Comparison of ENCODE assay signal across 11 cellular contexts in the genomic region with DNA sequence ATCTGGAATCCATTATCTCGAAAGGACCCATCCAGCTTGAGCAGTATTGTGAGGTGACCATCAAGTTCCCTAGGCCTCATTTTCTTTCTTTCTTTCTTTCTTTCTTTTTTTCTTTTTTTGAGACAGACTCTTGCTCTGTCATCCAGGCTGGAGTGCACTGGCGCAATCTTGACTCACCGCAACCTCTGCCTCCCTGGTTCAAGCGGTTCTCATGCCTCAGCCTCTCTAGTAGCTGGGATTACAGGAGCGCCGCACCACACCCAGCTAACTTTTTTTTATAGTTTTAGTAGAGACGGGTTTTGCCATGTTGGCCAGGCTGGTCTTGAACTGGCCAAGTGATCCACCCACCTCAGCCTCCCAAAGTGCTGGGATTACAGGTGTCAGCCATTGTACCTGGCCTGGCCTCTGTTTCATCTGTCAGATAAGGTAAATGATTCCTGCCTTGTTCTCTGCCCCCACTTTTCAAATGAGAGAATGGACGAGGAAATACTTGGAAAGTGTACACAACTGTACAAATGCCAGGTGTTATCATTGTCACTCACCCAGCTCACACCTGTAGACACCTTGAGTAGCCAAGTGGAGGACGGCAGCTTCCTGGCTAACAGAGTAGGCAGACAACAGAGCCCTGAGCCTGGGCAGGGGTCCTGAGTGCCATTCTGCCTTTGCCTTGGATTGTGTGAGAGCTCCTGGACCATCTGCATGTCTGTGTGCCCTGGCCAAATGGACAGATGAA. TPM values are rescaled to one million over a fixed set of nuclear protein-coding genes. Genes with fewer than 3 reads are reported as not detected.
DNase-seq lines count a peak whose midpoint lies in the region; ATAC-seq, FAIRE-seq and TF ChIP-seq lines count a peak whose summit lies in the region.
"Had no signal": no experiment of that assay in that cellular context is flagged by ENCODE, and none has a peak within 500 bp of the region (broad histone marks: within the 10 kb centered on the region; RNA-seq: fewer than 3 reads in every experiment).

No MANE protein-coding gene starts in this region.

- H4K20me1 ChIP-seq in GM23338 (replicated peaks; ENCODE audit: insufficient read depth) = peaks cover 2% of the 10 kb centered on the region; the same call in 1 of the 2 replicates

- H3K36me3 ChIP-seq in GM23338 (ENCODE audit: insufficient read depth) = 0 out of 2 replicates have a peak, but pooled peaks cover 9% of the 10 kb centered on the region

- peak overlapping the region; percentile 93 for H3K27ac Mint-ChIP-seq in GM23338
- peak overlapping the region; percentile 93 for H3K27ac Mint-ChIP-seq in WTC11
- H3K27ac Mint-ChIP-seq in stimulated activated memory B cell treated with anti-CD40 and anti-IgM and Interleukin-4, amounts not matched to agents 10 μg/mL and 1 μg/mL and 100 μg/mL, for 72 hours = peak overlapping the region; percentile 8

- CTCF ChIA-PET in WTC11 (lab: Charles Lee) = interaction anchor here (1.0 to 3.5 kb wide), 10 partner anchors 11 to 60 kb away, joined by 3 to 13 read pairs (median 6); no protein-coding TSS in a partner anchor

- WGBS in right cardiac atrium = 86% methylated on average over 9 of the region's 9 CpGs

- POLR2A ChIA-PET in WTC11 (lab: Charles Lee) = interaction anchor here (1.3 kb wide), 1 partner anchor 58 kb away, joined by 3 read pairs; no protein-coding TSS in a partner anchor

- no peak for TF ChIP-seq CTCF in GM23338 (conservative IDR thresholded peaks at IDR 0.05; ENCODE audit: low read depth in 2 of 2)
- no peak for TF ChIP-seq CTCF in WTC11 (IDR thresholded peaks at IDR 0.05)

- H3K27me3 ChIP-seq in GM23338 (ENCODE audit: insufficient read depth) = no peaks in the 10 kb centered on the region
- no peaks in the 10 kb centered on the region for H3K27me3 ChIP-seq in right cardiac atrium (ENCODE audit: control insufficient read depth, insufficient read depth)

- no peaks in the 10 kb centered on the region for H3K9me2 ChIP-seq in GM23338 (ENCODE audit: insufficient read depth)

- H3K9me3 ChIP-seq in right cardiac atrium (ENCODE audit: control insufficient read depth, low read length) = no peaks in the 10 kb centered on the region

- ATAC-seq in GM23338 (no peak), WTC11 (no peak), right cardiac atrium (no peak), GM19455 (IDR thresholded peaks at IDR 0.05; ENCODE audit: unreplicated experiment) (no peak), HG03432 (IDR thresholded peaks at IDR 0.05; ENCODE audit: unreplicated experiment) (no peak)
- ATAC-seq in stimulated activated memory B cell treated with anti-CD40 and anti-IgM and Interleukin-4, amounts not matched to agents 10 μg/mL and 1 μg/mL and 100 μg/mL, for 72 hours = no peak

- H3K4me2 ChIP-seq in GM23338 = peak overlapping the region; percentile 63
- H3K4me2 ChIP-seq: KMS-11 had no signal

- H3K4me3 Mint-ChIP-seq in GM23338 = no peak overlapping the region; the same call in 2 of the 3 replicates
- no peak overlapping the region for H3K4me3 Mint-ChIP-seq in WTC11
- H3K4me3 Mint-ChIP-seq in stimulated activated memory B cell treated with anti-CD40 and anti-IgM and Interleukin-4, amounts not matched to agents 10 μg/mL and 1 μg/mL and 100 μg/mL, for 72 hours = no peak overlapping the region

- H3K36me3 Mint-ChIP-seq in GM23338 (ENCODE audit: low read depth) (peaks cover 37% of the 10 kb centered on the region), WTC11 (peaks cover 4% of the 10 kb centered on the region; the same call in 1 of the 2 replicates)
- peaks cover 19% of the 10 kb centered on the region for H3K36me3 Mint-ChIP-seq in stimulated activated memory B cell treated with anti-CD40 and anti-IgM and Interleukin-4, amounts not matched to agents 10 μg/mL and 1 μg/mL and 100 μg/mL, for 72 hours

- intact Hi-C loops in right cardiac atrium (cut with DNase I) = loop anchor here in 1 of 4 donors (5.0 kb wide), 1 partner anchor 45 kb away; no protein-coding TSS in a partner anchor

- peaks cover 11% of the 10 kb centered on the region for H3F3A ChIP-seq in GM23338 (replicated peaks; ENCODE audit: low read depth)

- H3K79me2 ChIP-seq in GM23338 (replicated peaks; ENCODE audit: insufficient read depth) = peaks cover 91% of the 10 kb centered on the region

- FAIRE-seq in frontal cortex (lab: Jason Lieb, UNC) = no peak
- FAIRE-seq: GM19239 had no signal

- H3K4me1 Mint-ChIP-seq in GM23338 = peaks cover 87% of the 10 kb centered on the region
- H3K4me1 Mint-ChIP-seq in WTC11 = peaks cover 99% of the 10 kb centered on the region
- peaks cover 71% of the 10 kb centered on the region for H3K4me1 Mint-ChIP-seq in stimulated activated memory B cell treated with anti-CD40 and anti-IgM and Interleukin-4, amounts not matched to agents 10 μg/mL and 1 μg/mL and 100 μg/mL, for 72 hours

- DNase-seq in GM23338 (ENCODE audit: low spot score) (no peak), WTC11 (ENCODE audit: low spot score) (no peak), right cardiac atrium (no peak), frontal cortex (ENCODE audit: low spot score in 2 of 2) (no peak)
- DNase-seq in stimulated activated CD4-positive, alpha-beta T cell treated with anti-CD3 and anti-CD28 coated beads, Interleukin-12 subunit alpha, Interleukin-12 subunit beta, amount 100 ng/mL, for 4 hours = no peak
- DNase-seq: stimulated activated CD4-positive, alpha-beta T cell treated with anti-CD3 and anti-CD28 coated beads, Interleukin-4, amount 100 ng/mL, for 24 hours had no signal

- H3K4me1 ChIP-seq in GM23338 (ENCODE audit: insufficient read depth) = peaks cover 85% of the 10 kb centered on the region
- peaks cover 46% of the 10 kb centered on the region for H3K4me1 ChIP-seq in right cardiac atrium (ENCODE audit: control insufficient read depth, insufficient read depth, low read length)

- H3K27me3 Mint-ChIP-seq in GM23338 (ENCODE audit: insufficient read depth, low read depth, poor library complexity) (peaks cover 17% of the 10 kb centered on the region), WTC11 (ENCODE audit: low read depth) (no peaks in the 10 kb centered on the region)
- H3K27me3 Mint-ChIP-seq in stimulated activated memory B cell treated with anti-CD40 and anti-IgM and Interleukin-4, amounts not matched to agents 10 μg/mL and 1 μg/mL and 100 μg/mL, for 72 hours = no peaks in the 10 kb centered on the region

- peak overlapping the region; percentile 93 for H3K27ac ChIP-seq in GM23338 (ENCODE audit: low read depth)
- peak overlapping the region; percentile 97 for H3K27ac ChIP-seq in right cardiac atrium (ENCODE audit: low read length)
- H3K27ac ChIP-seq: KMS-11 had no signal

- H2AFZ ChIP-seq in GM23338 = no peak overlapping the region

- H3K9me3 Mint-ChIP-seq in GM23338 (no peaks in the 10 kb centered on the region), WTC11 (no peaks in the 10 kb centered on the region)
- no peaks in the 10 kb centered on the region for H3K9me3 Mint-ChIP-seq in stimulated activated memory B cell treated with anti-CD40 and anti-IgM and Interleukin-4, amounts not matched to agents 10 μg/mL and 1 μg/mL and 100 μg/mL, for 72 hours

- H3K4me3 ChIP-seq in GM23338 = no peak overlapping the region
- no peak overlapping the region for H3K4me3 ChIP-seq in right cardiac atrium (ENCODE audit: low read length)

TF ChIP-seq in GM23338, 12 proteins besides CTCF, POLR2A, EP300 and RAD21 (continues in another document):
- no peak for TF ChIP-seq POLR2AphosphoS5 (IDR thresholded peaks at IDR 0.05; ENCODE audit: low read depth)

TF ChIP-seq in WTC11, 78 proteins besides CTCF, POLR2A, EP300 and RAD21:
- TF ChIP-seq JUN (CRISPR knock-in tag; IDR thresholded peaks at IDR 0.05) (no peak), FOXJ3 (CRISPR knock-in tag; IDR thresholded peaks at IDR 0.05; ENCODE audit: borderline replicate concordance) (no peak), JAZF1 (CRISPR knock-in tag; IDR thresholded peaks at IDR 0.05) (no peak), ZNF138 (CRISPR knock-in tag; conservative IDR thresholded peaks at IDR 0.05) (no peak)
- TF ChIP-seq, protein P1, sequence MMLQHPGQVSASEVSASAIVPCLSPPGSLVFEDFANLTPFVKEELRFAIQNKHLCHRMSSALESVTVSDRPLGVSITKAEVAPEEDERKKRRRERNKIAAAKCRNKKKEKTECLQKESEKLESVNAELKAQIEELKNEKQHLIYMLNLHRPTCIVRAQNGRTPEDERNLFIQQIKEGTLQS (CRISPR knock-in tag; conservative IDR thresholded peaks at IDR 0.05) = no peak
- TF ChIP-seq, protein P2, sequence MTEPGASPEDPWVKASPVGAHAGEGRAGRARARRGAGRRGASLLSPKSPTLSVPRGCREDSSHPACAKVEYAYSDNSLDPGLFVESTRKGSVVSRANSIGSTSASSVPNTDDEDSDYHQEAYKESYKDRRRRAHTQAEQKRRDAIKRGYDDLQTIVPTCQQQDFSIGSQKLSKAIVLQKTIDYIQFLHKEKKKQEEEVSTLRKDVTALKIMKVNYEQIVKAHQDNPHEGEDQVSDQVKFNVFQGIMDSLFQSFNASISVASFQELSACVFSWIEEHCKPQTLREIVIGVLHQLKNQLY (CRISPR knock-in tag; IDR thresholded peaks at IDR 0.05) = no peak
TF ChIP-seq in WTC11: peak in this region for 0.

RNA-seq across cellular contexts. Expression of a gene that starts 54.1 kb away (rescaled TPM):
- 197 and 229 TPM in 2 replicates for total RNA-seq in GM23338 (2014; rRNA removed; shearing (Covaris generic))
- 70.0 and 76.6 TPM in 2 replicates for polyA plus RNA-seq in GM23338 (2016; fragmentation: Nextera tagmentation; extraction: Ambion mirVana)
- 218 to 220 TPM (median 219 TPM) in 3 replicates for total RNA-seq in WTC11 (2021)
- 100 to 1,000 TPM; 270 to 313 (median 287) TPM for total RNA-seq in right cardiac atrium
- 165 TPM for polyA plus RNA-seq in right cardiac atrium
- total RNA-seq in frontal cortex = 114 TPM

Comparison
In these comparisons a context has a peak if more than half of its experiments do, and no peak if none do; other contexts are left out.
1. H3K27ac Mint-ChIP-seq: peak in every context shown above with its lines; median percentile 93 in GM23338; 93 in WTC11; 8 in stimulated activated memory B cell treated with anti-CD40 and anti-IgM and Interleukin-4, amounts not matched to agents 10 μg/mL and 1 μg/mL and 100 μg/mL, for 72 hours.